In genomic region chr14:71021347-71022014, GRCh38 we compare ENCODE assay signal across 12 cellular contexts.
A peak's percentile ranks its signal among the peaks of the same experiment; 100 is the strongest.
DNase-seq lines count a peak whose midpoint lies in the region; ATAC-seq and TF ChIP-seq lines count a peak whose summit lies in the region.
"Had no signal": no experiment of that assay in that cellular context is flagged by ENCODE, and none has a peak within 500 bp of the region (broad histone marks: within the 10 kb centered on the region; RNA-seq: fewer than 3 reads in every experiment).

No MANE protein-coding gene starts in this region.

- H3K4me1 Mint-ChIP-seq in activated CD4-positive, alpha-beta T cell treated with anti-CD3 and anti-CD28 coated beads, Interleukin-2, amount 10 ng/mL, durations not matched to agents 7 days and 5 days, result peaks cover 28% of the 10 kb centered on the region

- no peak overlapping the region for H3K9ac ChIP-seq in smooth muscle cell (ENCODE audit: low read depth)
- H3K9ac ChIP-seq: BLaER1 had no signal

- peak overlapping the region; percentile 34 for H3K27ac Mint-ChIP-seq in activated CD4-positive, alpha-beta T cell treated with anti-CD3 and anti-CD28 coated beads, Interleukin-2, amount 10 ng/mL, durations not matched to agents 7 days and 5 days

- no peak for TF ChIP-seq CTCF in smooth muscle cell (IDR thresholded peaks at IDR 0.05; ENCODE audit: borderline replicate concordance, insufficient read depth, poor library complexity, severe bottlenecking)

- POLR2A ChIA-PET in activated CD4-positive, alpha-beta T cell treated with anti-CD3 and anti-CD28 coated beads, Interleukin-2, amount 10 ng/mL, durations not matched to agents 7 days and 5 days (lab: Charles Lee), result no interaction called here

- CTCF ChIA-PET in activated CD4-positive, alpha-beta T cell treated with anti-CD3 and anti-CD28 coated beads, Interleukin-2, amount 10 ng/mL, durations not matched to agents 7 days and 5 days (lab: Charles Lee), result interaction anchor here (1.0 kb wide), 1 partner anchor 22 kb away, joined by 4 read pairs; no protein-coding TSS in a partner anchor

- no peak for ATAC-seq in GM19351 (IDR thresholded peaks at IDR 0.05; ENCODE audit: unreplicated experiment)
- ATAC-seq: lower lobe of right lung had no signal

- no peaks in the 10 kb centered on the region for H3K27me3 ChIP-seq in smooth muscle cell (ENCODE audit: low read depth)
- H3K27me3 ChIP-seq in effector memory CD4-positive, alpha-beta T cell (replicated peaks; ENCODE audit: control insufficient read depth, insufficient read depth, low read length, poor library complexity, severe bottlenecking), result no peaks in the 10 kb centered on the region
- H3K27me3 ChIP-seq: BLaER1 had no signal

- peak overlapping the region; percentile 37 for H3K4me2 ChIP-seq in smooth muscle cell
- H3K4me2 ChIP-seq: BLaER1 had no signal

- 13% methylated on average over 1 of the region's 1 CpG for WGBS in smooth muscle cell (ENCODE audit: low lambda C conversion rate)

- peaks cover 4% of the 10 kb centered on the region for H3F3A ChIP-seq in smooth muscle cell (ENCODE audit: low read depth)

- peaks cover 35% of the 10 kb centered on the region for H4K20me1 ChIP-seq in smooth muscle cell (ENCODE audit: low read depth)
- H4K20me1 ChIP-seq: BLaER1 had no signal

- H3K9me3 Mint-ChIP-seq in activated CD4-positive, alpha-beta T cell treated with anti-CD3 and anti-CD28 coated beads, Interleukin-2, amount 10 ng/mL, durations not matched to agents 7 days and 5 days, result peaks cover 10% of the 10 kb centered on the region

- no peaks in the 10 kb centered on the region for H3K9me3 ChIP-seq in smooth muscle cell (replicated peaks; ENCODE audit: low read depth)
- no peaks in the 10 kb centered on the region for H3K9me3 ChIP-seq in effector memory CD4-positive, alpha-beta T cell (ENCODE audit: control insufficient read depth, low read length)
- H3K9me3 ChIP-seq: lower lobe of right lung had no signal

- H2AFZ ChIP-seq in smooth muscle cell (ENCODE audit: low read depth), result no peak overlapping the region

- no peak overlapping the region for H3K4me3 Mint-ChIP-seq in activated CD4-positive, alpha-beta T cell treated with anti-CD3 and anti-CD28 coated beads, Interleukin-2, amount 10 ng/mL, durations not matched to agents 7 days and 5 days

- H3K36me3 ChIP-seq in smooth muscle cell (ENCODE audit: low read depth), result peaks cover 10% of the 10 kb centered on the region
- peaks cover 33% of the 10 kb centered on the region for H3K36me3 ChIP-seq in effector memory CD4-positive, alpha-beta T cell (ENCODE audit: control insufficient read depth, insufficient read depth, low read length)

- H3K4me1 ChIP-seq in smooth muscle cell (ENCODE audit: low read depth), result no peaks in the 10 kb centered on the region
- no peaks in the 10 kb centered on the region for H3K4me1 ChIP-seq in effector memory CD4-positive, alpha-beta T cell (ENCODE audit: control insufficient read depth, insufficient read depth, low read length, poor library complexity, severe bottlenecking)
- H3K4me1 ChIP-seq: BLaER1, lower lobe of right lung had no signal

- H3K4me3 ChIP-seq in smooth muscle cell, result no peak overlapping the region
- H3K4me3 ChIP-seq in effector memory CD4-positive, alpha-beta T cell (ENCODE audit: insufficient read depth, low read depth, low read length, poor library complexity, severe bottlenecking), result no peak overlapping the region
- H3K4me3 ChIP-seq: BLaER1, lower lobe of right lung had no signal

- peaks cover 59% of the 10 kb centered on the region for H3K36me3 Mint-ChIP-seq in activated CD4-positive, alpha-beta T cell treated with anti-CD3 and anti-CD28 coated beads, Interleukin-2, amount 10 ng/mL, durations not matched to agents 7 days and 5 days (ENCODE audit: low read depth)

- H3K27ac ChIP-seq in smooth muscle cell (ENCODE audit: low read depth), result peak overlapping the region; percentile 65
- H3K27ac ChIP-seq in effector memory CD4-positive, alpha-beta T cell (ENCODE audit: insufficient read depth, low read length, poor library complexity, severe bottlenecking), result no peak overlapping the region
- H3K27ac ChIP-seq: BLaER1, lower lobe of right lung had no signal

- H3K27me3 Mint-ChIP-seq in activated CD4-positive, alpha-beta T cell treated with anti-CD3 and anti-CD28 coated beads, Interleukin-2, amount 10 ng/mL, durations not matched to agents 7 days and 5 days, result no peaks in the 10 kb centered on the region

- H3K79me2 ChIP-seq in smooth muscle cell (ENCODE audit: low read depth), result peaks cover 5% of the 10 kb centered on the region

- DNase-seq in activated CD4-positive, alpha-beta T cell treated with anti-CD3 and anti-CD28 coated beads, Interleukin-2, amount 10 ng/mL, durations not matched to agents 7 days and 5 days, result no peak
- no peak for DNase-seq in activated CD4-positive, alpha-beta T cell treated with anti-CD3 and anti-CD28 coated beads for 4 hours
- DNase-seq in NCI-H69 (lab: John Stamatoyannopoulos, UW) (peak; percentile 33), dermis blood vessel endothelial cell (peak; percentile 25), smooth muscle cell (lab: John Stamatoyannopoulos, UW; ENCODE audit: unreplicated experiment) (no peak), SIG-M5 (lab: John Stamatoyannopoulos, UW) (no peak)
- no peak for DNase-seq in effector memory CD4-positive, alpha-beta T cell
- DNase-seq: lower lobe of right lung; NCI-H146; stimulated activated naive CD4-positive, alpha-beta T cell had no signal

Comparison
In these comparisons a context has a peak if more than half of its experiments do, and no peak if none do; other contexts are left out.
1. DNase-seq: peak in NCI-H69 (single experiment) and dermis blood vessel endothelial cell (single experiment); none in activated CD4-positive, alpha-beta T cell treated with anti-CD3 and anti-CD28 coated beads, Interleukin-2, amount 10 ng/mL, durations not matched to agents 7 days and 5 days (single experiment), activated CD4-positive, alpha-beta T cell treated with anti-CD3 and anti-CD28 coated beads for 4 hours (0 of 2), smooth muscle cell (single experiment), effector memory CD4-positive, alpha-beta T cell (0 of 3) and SIG-M5 (single experiment).